In genomic region chr11:120720760-120721159, GRCh38 we compare ENCODE assay signal across 34 cellular contexts.
"Had no signal": no experiment of that assay in that cellular context is flagged by ENCODE, and none has a peak within 500 bp of the region (broad histone marks: within the 10 kb centered on the region; RNA-seq: fewer than 3 reads in every experiment).

No MANE protein-coding gene starts in this region.

- H3K27me3 ChIP-seq: MG63 had no signal

- H3K9me3 ChIP-seq: MG63 had no signal

- H3K36me3 ChIP-seq: MG63 had no signal

- DNase-seq: Karpas-422, Kasumi-1, MG63, MM.1S, MV-4-11, NCI-H1048, NCI-H1092, NCI-H1092 treated with DMSO at 0.1 percent for 48 hours, NCI-H1105, NCI-H1105 treated with DMSO at 0.1 percent for 48 hours, NCI-H1417, NCI-H1417 treated with DMSO at 0.1 percent for 48 hours, NCI-H1436, NCI-H1436 treated with DMSO at 0.1 percent for 48 hours, NCI-H146, NCI-H1694, NCI-H1694 treated with DMSO at 0.1 percent for 48 hours, NCI-H187, NCI-H187 treated with DMSO at 0.1 percent for 48 hours, NCI-H1930, NCI-H2029, NCI-H2029 treated with DMSO at 0.1 percent for 48 hours, NCI-H2081, NCI-H2081 treated with DMSO at 0.1 percent for 48 hours, NCI-H2107, NCI-H2171, NCI-H2171 treated with DMSO at 0.1 percent for 48 hours, NCI-H2227 treated with DMSO at 0.1 percent for 48 hours, NCI-H226, NCI-H345, NCI-H446, NCI-H446 treated with DMSO at 0.1 percent for 48 hours, NCI-H510A, NCI-H510A treated with DMSO at 0.1 percent for 48 hours had no signal

- H3K4me3 ChIP-seq: MG63 had no signal
